Comparison of ENCODE assay signal across 17 cellular contexts in genomic region chr14:77830692-77831091, GRCh38. TPM values are rescaled to one million over a fixed set of nuclear protein-coding genes. Genes with fewer than 3 reads are reported as not detected.
A peak's percentile ranks its signal among the peaks of the same experiment; 100 is the strongest.
DNase-seq lines count a peak whose midpoint lies in the region; ATAC-seq, FAIRE-seq and TF ChIP-seq lines count a peak whose summit lies in the region.
"Had no signal": no experiment of that assay in that cellular context is flagged by ENCODE, and none has a peak within 500 bp of the region (broad histone marks: within the 10 kb centered on the region; RNA-seq: fewer than 3 reads in every experiment).

No MANE protein-coding gene starts in this region.

- H3K4me3 Mint-ChIP-seq in activated T-helper 17 cell treated with anti-CD3 and anti-CD28 coated beads, Interleukin-2, amount 50 U/mL, for 72 hours: no peak overlapping the region
- H3K4me3 Mint-ChIP-seq in stimulated activated effector memory CD8-positive, alpha-beta T cell treated with anti-CD3 and anti-CD28 coated beads, Interleukin-12 subunit alpha, Interleukin-12 subunit beta, amount 100 ng/mL, for 72 hours: no peak overlapping the region
- H3K4me3 Mint-ChIP-seq: B cell; CD4-positive, alpha-beta T cell had no signal

- H3K36me3 Mint-ChIP-seq in activated T-helper 17 cell treated with anti-CD3 and anti-CD28 coated beads, Interleukin-2, amount 50 U/mL, for 72 hours (ENCODE audit: low read depth): peaks cover 26% of the 10 kb centered on the region
- peaks cover 13% of the 10 kb centered on the region for H3K36me3 Mint-ChIP-seq in stimulated activated effector memory CD8-positive, alpha-beta T cell treated with anti-CD3 and anti-CD28 coated beads, Interleukin-12 subunit alpha, Interleukin-12 subunit beta, amount 100 ng/mL, for 72 hours

- no peak for ATAC-seq in activated T-helper 17 cell treated with anti-CD3 and anti-CD28 coated beads, Interleukin-2, amount 50 U/mL, for 72 hours (replicated peaks)
- ATAC-seq in stimulated activated effector memory CD8-positive, alpha-beta T cell treated with anti-CD3 and anti-CD28 coated beads, Interleukin-12 subunit alpha, Interleukin-12 subunit beta, amount 100 ng/mL, for 72 hours: no peak

- H3K27ac Mint-ChIP-seq in activated T-helper 17 cell treated with anti-CD3 and anti-CD28 coated beads, Interleukin-2, amount 50 U/mL, for 72 hours: peak overlapping the region; percentile 72
- H3K27ac Mint-ChIP-seq in stimulated activated effector memory CD8-positive, alpha-beta T cell treated with anti-CD3 and anti-CD28 coated beads, Interleukin-12 subunit alpha, Interleukin-12 subunit beta, amount 100 ng/mL, for 72 hours: peak overlapping the region; percentile 37
- H3K27ac Mint-ChIP-seq: B cell; CD4-positive, alpha-beta T cell had no signal

- no peak for TF ChIP-seq POLR2A in H54 (IDR thresholded peaks at IDR 0.05; ENCODE audit: low read depth, low read length)

- no peaks in the 10 kb centered on the region for H3K4me1 Mint-ChIP-seq in activated T-helper 17 cell treated with anti-CD3 and anti-CD28 coated beads, Interleukin-2, amount 50 U/mL, for 72 hours
- H3K4me1 Mint-ChIP-seq in stimulated activated effector memory CD8-positive, alpha-beta T cell treated with anti-CD3 and anti-CD28 coated beads, Interleukin-12 subunit alpha, Interleukin-12 subunit beta, amount 100 ng/mL, for 72 hours: no peaks in the 10 kb centered on the region
- H3K4me1 Mint-ChIP-seq: B cell had no signal

- DNase-seq in DMS53 (lab: John Stamatoyannopoulos, UW) (peak; percentile 5), DMS53 treated with DMSO at 0.1 percent for 48 hours (lab: John Stamatoyannopoulos, UW; ENCODE audit: unreplicated experiment) (no peak), kidney glomerular epithelial cell (lab: John Stamatoyannopoulos, UW) (peak; percentile 8), NCI-H2227 (lab: John Stamatoyannopoulos, UW; ENCODE audit: unreplicated experiment) (no peak), H54 (ENCODE audit: insufficient read length, low spot score) (no peak)
- DNase-seq in stimulated activated effector memory CD8-positive, alpha-beta T cell treated with anti-CD3 and anti-CD28 coated beads, Interleukin-12 subunit alpha, Interleukin-12 subunit beta, amount 100 ng/mL, for 72 hours (ENCODE audit: low spot score in 2 of 2): no peak
- DNase-seq in stimulated activated naive CD4-positive, alpha-beta T cell treated with Interleukin-2 at 50 U/mL for 16 hours (lab: John Stamatoyannopoulos, UW): no peak
- DNase-seq: CD4-positive, alpha-beta T cell; H7; NCI-H187; NCI-H345; NCI-H526 treated with DMSO at 0.1 percent for 48 hours; RPMI8226; SJCRH30 had no signal

- no peaks in the 10 kb centered on the region for H3K27me3 Mint-ChIP-seq in activated T-helper 17 cell treated with anti-CD3 and anti-CD28 coated beads, Interleukin-2, amount 50 U/mL, for 72 hours
- H3K27me3 Mint-ChIP-seq: B cell; CD4-positive, alpha-beta T cell had no signal

- H3K9me3 Mint-ChIP-seq in activated T-helper 17 cell treated with anti-CD3 and anti-CD28 coated beads, Interleukin-2, amount 50 U/mL, for 72 hours: no peaks in the 10 kb centered on the region
- H3K9me3 Mint-ChIP-seq in stimulated activated effector memory CD8-positive, alpha-beta T cell treated with anti-CD3 and anti-CD28 coated beads, Interleukin-12 subunit alpha, Interleukin-12 subunit beta, amount 100 ng/mL, for 72 hours: no peaks in the 10 kb centered on the region
- H3K9me3 Mint-ChIP-seq: CD4-positive, alpha-beta T cell had no signal

- FAIRE-seq in H54 (lab: Jason Lieb, UNC): no peak
- FAIRE-seq: HTR-8/SVneo had no signal

RNA-seq across cellular contexts. Expression of gene ADCK1, which starts 30.8 kb away (rescaled TPM):
- 1 to 10 TPM; 2.0 to 2.1 TPM for total RNA-seq in activated T-helper 17 cell treated with anti-CD3 and anti-CD28 coated beads, Interleukin-2, amount 50 U/mL, for 72 hours

Comparison
In these comparisons a context has a peak if more than half of its experiments do, and no peak if none do; other contexts are left out.
1. DNase-seq: peak in DMS53 (single experiment) and kidney glomerular epithelial cell (single experiment); none in DMS53 treated with DMSO at 0.1 percent for 48 hours (single experiment), stimulated activated effector memory CD8-positive, alpha-beta T cell treated with anti-CD3 and anti-CD28 coated beads, Interleukin-12 subunit alpha, Interleukin-12 subunit beta, amount 100 ng/mL, for 72 hours (0 of 2), NCI-H2227 (single experiment), H54 (single experiment) and stimulated activated naive CD4-positive, alpha-beta T cell treated with Interleukin-2 at 50 U/mL for 16 hours (single experiment).